18 cellular contexts compared by ENCODE assay signal in genomic region chr1:197738927-197739326, GRCh38. TPM values are rescaled to one million over a fixed set of nuclear protein-coding genes. Genes with fewer than 3 reads are reported as not detected.
DNase-seq lines count a peak whose midpoint lies in the region; ATAC-seq and TF ChIP-seq lines count a peak whose summit lies in the region.
"Had no signal": no experiment of that assay in that cellular context is flagged by ENCODE, and none has a peak within 500 bp of the region (broad histone marks: within the 10 kb centered on the region; RNA-seq: fewer than 3 reads in every experiment).

No MANE protein-coding gene starts in this region.

- no peaks in the 10 kb centered on the region for H3K9me2 ChIP-seq in Loucy (replicated peaks; ENCODE audit: low read depth, low read length)

- TF ChIP-seq CTCF in DND-41 (IDR thresholded peaks at IDR 0.05; ENCODE audit: borderline replicate concordance, extremely low read depth, low read length, poor library complexity, severe bottlenecking) (no peak), Loucy (conservative IDR thresholded peaks at IDR 0.05; ENCODE audit: low read length) (no peak)

- no peak overlapping the region for H3K56ac ChIP-seq in mesendoderm (ENCODE audit: low read length)

- H2BK15ac ChIP-seq in mesendoderm (replicated peaks; ENCODE audit: low read depth) = no peak overlapping the region

- no peak overlapping the region for H3K4ac ChIP-seq in mesendoderm (ENCODE audit: low read depth, low read length)

- H2BK120ac ChIP-seq in mesendoderm (ENCODE audit: low read depth, low read length) = no peak overlapping the region

- no CpG with 5 or more reads among the region's 1 CpG for WGBS in mesendoderm (ENCODE audit: extremely low coverage, insufficient coverage, low lambda C conversion rate)

- peaks cover 3% of the 10 kb centered on the region; the same call in 1 of the 2 replicates for H3K4me1 ChIP-seq in DND-41 (ENCODE audit: insufficient read depth, low read length)
- H3K4me1 ChIP-seq in Loucy (ENCODE audit: insufficient read depth, low read length, poor library complexity, severe bottlenecking) = peaks cover 31% of the 10 kb centered on the region
- H3K4me1 ChIP-seq in mesendoderm (ENCODE audit: control insufficient read depth, low read depth, low read length) = no peaks in the 10 kb centered on the region

- H3K36me3 ChIP-seq in DND-41 (ENCODE audit: insufficient read depth, low read length) (peaks cover 6% of the 10 kb centered on the region; the same call in 1 of the 2 replicates), Loucy (ENCODE audit: insufficient read depth, low read length) (peaks cover 3% of the 10 kb centered on the region; the same call in 1 of the 2 replicates), mesendoderm (ENCODE audit: control insufficient read depth, insufficient read depth, low read length) (no peaks in the 10 kb centered on the region)
- H3K36me3 ChIP-seq: MG63 had no signal

- no peak overlapping the region for H3K4me3 ChIP-seq in DND-41 (ENCODE audit: low read depth in 1 of 2, low read length in 2 of 2)
- H3K4me3 ChIP-seq in Loucy (ENCODE audit: low read length, poor library complexity, severe bottlenecking) = no peak overlapping the region
- no peak overlapping the region for H3K4me3 ChIP-seq in mesendoderm (ENCODE audit: low read length)
- H3K4me3 ChIP-seq: MG63, PC-9 had no signal

- no peak overlapping the region for H2BK5ac ChIP-seq in mesendoderm (ENCODE audit: low read length)

- no peak overlapping the region for H3K4me2 ChIP-seq in DND-41 (ENCODE audit: insufficient read depth, low read length)
- H3K4me2 ChIP-seq in Loucy (ENCODE audit: low read depth, low read length, poor library complexity, severe bottlenecking) = peak overlapping the region; percentile 8
- no peak overlapping the region for H3K4me2 ChIP-seq in mesendoderm (ENCODE audit: low read length)
- H3K4me2 ChIP-seq: PC-9 had no signal

- H3K23ac ChIP-seq in mesendoderm (ENCODE audit: low read length) = peak overlapping the region; percentile 31

- H4K20me1 ChIP-seq in DND-41 (ENCODE audit: insufficient read depth, low read length) (no peaks in the 10 kb centered on the region), Loucy (ENCODE audit: insufficient read depth, low read length, poor library complexity, severe bottlenecking) (peaks cover 36% of the 10 kb centered on the region)

- H3K18ac ChIP-seq in mesendoderm (ENCODE audit: low read length) = no peak overlapping the region

- H2AK5ac ChIP-seq in mesendoderm (ENCODE audit: low read length) = no peak overlapping the region

- H3K27ac ChIP-seq in DND-41 (ENCODE audit: low read length) (peak overlapping the region; percentile 14; the same call in 1 of the 2 replicates), mesendoderm (ENCODE audit: low read depth, low read length) (no peak overlapping the region)
- H3K27ac ChIP-seq: PC-9 had no signal

- H4K5ac ChIP-seq in mesendoderm (ENCODE audit: low read length) = no peak overlapping the region

- H2AFZ ChIP-seq in DND-41 (ENCODE audit: low read depth, low read length) (no peak overlapping the region), Loucy (ENCODE audit: low read length) (no peak overlapping the region)
- H2AFZ ChIP-seq: PC-9 had no signal

- H3K9me3 ChIP-seq in DND-41 (ENCODE audit: insufficient read depth, low read length, severe bottlenecking) (no peaks in the 10 kb centered on the region), Loucy (ENCODE audit: insufficient read depth, low read depth, low read length) (peaks cover under 1% of the 10 kb centered on the region; the same call in 1 of the 2 replicates)
- H3K9me3 ChIP-seq: MG63 had no signal

- H3K79me2 ChIP-seq in DND-41 (ENCODE audit: insufficient read depth, low read length) (peaks cover 95% of the 10 kb centered on the region), Loucy (ENCODE audit: insufficient read depth, low read length) (peaks cover 99% of the 10 kb centered on the region), mesendoderm (ENCODE audit: control insufficient read depth, insufficient read depth, low read length) (no peaks in the 10 kb centered on the region)

- no peak overlapping the region for H4K8ac ChIP-seq in mesendoderm (ENCODE audit: low read depth, low read length)

- H3F3A ChIP-seq in Loucy (ENCODE audit: low read depth) = no peaks in the 10 kb centered on the region

- H3K9ac ChIP-seq in DND-41 (ENCODE audit: low read depth, low read length) (no peak overlapping the region), Loucy (ENCODE audit: low read depth, low read length, poor library complexity, severe bottlenecking) (no peak overlapping the region), mesendoderm (ENCODE audit: low read length) (no peak overlapping the region)

- H3K27me3 ChIP-seq in DND-41 (ENCODE audit: insufficient read depth, low read length, poor library complexity) (no peaks in the 10 kb centered on the region), Loucy (ENCODE audit: insufficient read depth, low read length, poor library complexity, severe bottlenecking) (no peaks in the 10 kb centered on the region), mesendoderm (ENCODE audit: insufficient read depth, low read length, poor library complexity) (no peaks in the 10 kb centered on the region)
- H3K27me3 ChIP-seq: MG63 had no signal

- no peaks in the 10 kb centered on the region for H3K79me1 ChIP-seq in mesendoderm (ENCODE audit: low read length)

- ATAC-seq in DND-41 (ENCODE audit: insufficient read depth, low read depth) (no peak), GM18498 (IDR thresholded peaks at IDR 0.05; ENCODE audit: unreplicated experiment) (no peak)
- peak; percentile 69 for ATAC-seq in stimulated activated naive CD8-positive, alpha-beta T cell treated with anti-CD3 and anti-CD28 coated beads, Interleukin-15, Interleukin-2, amounts not matched to agents 100 U/mL and 50 U/mL, for 24 hours

- DNase-seq in DND-41 = no peak
- DNase-seq in mesendoderm = no peak
- no peak for DNase-seq in stimulated activated naive CD8-positive, alpha-beta T cell treated with anti-CD3 and anti-CD28 coated beads, Interleukin-15, Interleukin-2, amounts not matched to agents 100 U/mL and 50 U/mL, for 24 hours
- DNase-seq in NCI-H2107 (lab: John Stamatoyannopoulos, UW) = no peak
- no peak for DNase-seq in midbrain (lab: John Stamatoyannopoulos, UW)
- DNase-seq: CD4-positive, alpha-beta T cell; COR-L47; DMS 273 treated with DMSO at 0.1 percent for 48 hours; Kasumi-1; MG63; NCI-H1436; NCI-H187 treated with DMSO at 0.1 percent for 48 hours; NCI-H69; PC-9; RPMI8226; SHP77 had no signal

RNA-seq across cellular contexts. Expression of gene DENND1B, which starts 36.4 kb away (rescaled TPM):
- polyA plus RNA-seq in mesendoderm (2013, experiment 1 of 2) = 1.2 TPM
- polyA plus RNA-seq in mesendoderm (2013, experiment 2 of 2) = 1.2 TPM
